ENCODE assay signal across 30 cellular contexts in the genomic region with DNA sequence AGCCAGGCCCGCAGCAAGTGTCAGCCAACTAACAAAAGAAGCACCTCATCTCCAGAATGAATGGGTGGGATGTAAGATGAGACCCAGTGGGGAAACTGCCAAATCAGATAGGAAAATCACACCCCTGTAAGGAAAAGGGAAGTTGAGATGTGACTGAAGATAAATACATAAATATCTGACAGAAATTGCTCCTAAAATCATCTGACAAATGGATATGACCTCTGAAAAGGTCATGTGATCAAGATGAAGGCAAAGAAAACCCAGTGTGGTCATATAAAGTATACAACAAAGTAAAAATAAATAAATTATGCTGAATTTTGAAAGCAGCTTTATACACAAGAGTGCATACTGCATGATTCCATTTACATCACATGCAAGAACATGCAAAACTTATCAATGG.
"Had no signal": no experiment of that assay in that cellular context is flagged by ENCODE, and none has a peak within 500 bp of the region (broad histone marks: within the 10 kb centered on the region; RNA-seq: fewer than 3 reads in every experiment).

No MANE protein-coding gene starts in this region.

- H3K9me3 ChIP-seq: adrenal gland, body of pancreas, left lung, pancreas, prostate gland, uterus had no signal

- H3K36me3 ChIP-seq: adrenal gland, left lung, pancreas, prostate gland, uterus had no signal

- DNase-seq: activated CD4-positive, alpha-beta T cell treated with anti-CD3 and anti-CD28 coated beads for 4 hours; activated CD4-positive, alpha-beta T cell treated with anti-CD3 and anti-CD28 coated beads, Interleukin-2, amount 50 U/mL, for 4 hours; activated effector memory CD4-positive, alpha-beta T cell treated with anti-CD3 and anti-CD28 coated beads, Interleukin-2, amount 50 U/mL, for 16 hours; activated naive CD4-positive, alpha-beta T cell treated with anti-CD3 and anti-CD28 coated beads for 36 hours; activated naive CD8-positive, alpha-beta T cell treated with anti-CD3 and anti-CD28 coated beads for 36 hours; activated T-cell treated with anti-CD3 and anti-CD28 coated beads for 4 hours; adrenal gland; aorta; body of pancreas; effector memory CD4-positive, alpha-beta T cell; left lung; nephron progenitor cell; nucleus accumbens; pancreas; retina; stimulated activated CD4-positive, alpha-beta T cell treated with anti-CD3 and anti-CD28 coated beads, Interleukin-1b, Interleukin-23, amount 100 ng/mL, for 48 hours; stimulated activated CD4-positive, alpha-beta T cell treated with anti-CD3 and anti-CD28 coated beads, Interleukin-4, amount 100 ng/mL, for 4 hours; stimulated activated CD8-positive, alpha-beta memory T cell treated with anti-CD3 and anti-CD28 coated beads, Interleukin-4, amount 100 ng/mL, for 48 hours; stimulated activated naive CD8-positive, alpha-beta T cell treated with anti-CD3 and anti-CD28 coated beads, Interleukin-15, amount 100 ng/mL, for 72 hours; substantia nigra; uterus had no signal

- H3K27me3 ChIP-seq: adrenal gland, body of pancreas, left lung, pancreas, uterus had no signal

- FAIRE-seq: colon, frontal cortex, islet of Langerhans, pancreas had no signal

- H3K4me1 Mint-ChIP-seq: activated naive CD8-positive, alpha-beta T cell treated with anti-CD3 and anti-CD28 coated beads for 36 hours; stimulated activated memory B cell treated with anti-CD40 and anti-IgM and Interleukin-4, amounts not matched to agents 10 μg/mL and 1 μg/mL and 100 μg/mL, for 72 hours had no signal

- H3K4me3 Mint-ChIP-seq: activated naive CD4-positive, alpha-beta T cell treated with anti-CD3 and anti-CD28 coated beads for 36 hours; activated naive CD8-positive, alpha-beta T cell treated with anti-CD3 and anti-CD28 coated beads for 36 hours; nephron progenitor cell; stimulated activated memory B cell treated with anti-CD40 and anti-IgM and Interleukin-4, amounts not matched to agents 10 μg/mL and 1 μg/mL and 100 μg/mL, for 72 hours; stimulated activated naive CD8-positive, alpha-beta T cell treated with anti-CD3 and anti-CD28 coated beads, Interleukin-15, amount 100 ng/mL, for 72 hours; type B pancreatic cell had no signal

- H3K27ac ChIP-seq: adrenal gland, body of pancreas, left lung, pancreas, prostate gland, uterus had no signal

- H3K36me3 Mint-ChIP-seq: activated naive CD8-positive, alpha-beta T cell treated with anti-CD3 and anti-CD28 coated beads for 36 hours; stimulated activated memory B cell treated with anti-CD40 and anti-IgM and Interleukin-4, amounts not matched to agents 10 μg/mL and 1 μg/mL and 100 μg/mL, for 72 hours had no signal

- H3K27ac Mint-ChIP-seq: activated naive CD4-positive, alpha-beta T cell treated with anti-CD3 and anti-CD28 coated beads for 36 hours; activated naive CD8-positive, alpha-beta T cell treated with anti-CD3 and anti-CD28 coated beads for 36 hours; nephron progenitor cell; stimulated activated memory B cell treated with anti-CD40 and anti-IgM and Interleukin-4, amounts not matched to agents 10 μg/mL and 1 μg/mL and 100 μg/mL, for 72 hours; stimulated activated naive CD8-positive, alpha-beta T cell treated with anti-CD3 and anti-CD28 coated beads, Interleukin-15, amount 100 ng/mL, for 72 hours; type B pancreatic cell had no signal

- H3K27me3 Mint-ChIP-seq: stimulated activated naive CD8-positive, alpha-beta T cell treated with anti-CD3 and anti-CD28 coated beads, Interleukin-15, amount 100 ng/mL, for 72 hours; type B pancreatic cell had no signal

- ATAC-seq: body of pancreas; left lung; pancreas; sciatic nerve; stimulated activated memory B cell treated with anti-CD40 and anti-IgM and Interleukin-4, amounts not matched to agents 10 μg/mL and 1 μg/mL and 100 μg/mL, for 72 hours; stimulated activated naive CD8-positive, alpha-beta T cell treated with anti-CD3 and anti-CD28 coated beads, Interleukin-15, amount 100 ng/mL, for 72 hours had no signal

- H3K9me3 Mint-ChIP-seq: activated naive CD4-positive, alpha-beta T cell treated with anti-CD3 and anti-CD28 coated beads for 36 hours; activated naive CD8-positive, alpha-beta T cell treated with anti-CD3 and anti-CD28 coated beads for 36 hours; nephron progenitor cell; stimulated activated memory B cell treated with anti-CD40 and anti-IgM and Interleukin-4, amounts not matched to agents 10 μg/mL and 1 μg/mL and 100 μg/mL, for 72 hours; stimulated activated naive CD8-positive, alpha-beta T cell treated with anti-CD3 and anti-CD28 coated beads, Interleukin-15, amount 100 ng/mL, for 72 hours; type B pancreatic cell had no signal

- H3K4me3 ChIP-seq: adrenal gland, body of pancreas, left lung, lung, pancreas, prostate gland, smooth muscle cell, uterus had no signal

- H3K4me1 ChIP-seq: prostate gland, uterus had no signal

- H3K4me2 ChIP-seq: smooth muscle cell had no signal
